ENCODE assay signal across 1 cellular context in genomic region chr3:4343258-4343657, GRCh38.
TF ChIP-seq lines count a peak whose summit lies in the region.

No MANE protein-coding gene starts in this region.

TF ChIP-seq in IMR-90, 13 proteins besides CTCF, POLR2A, EP300 and RAD21 (continued from another document):
- no peak for TF ChIP-seq NFE2L2 (IDR thresholded peaks at IDR 0.05; ENCODE audit: low read depth, low read length)
